1 cellular context compared by ENCODE assay signal in the genomic region with DNA sequence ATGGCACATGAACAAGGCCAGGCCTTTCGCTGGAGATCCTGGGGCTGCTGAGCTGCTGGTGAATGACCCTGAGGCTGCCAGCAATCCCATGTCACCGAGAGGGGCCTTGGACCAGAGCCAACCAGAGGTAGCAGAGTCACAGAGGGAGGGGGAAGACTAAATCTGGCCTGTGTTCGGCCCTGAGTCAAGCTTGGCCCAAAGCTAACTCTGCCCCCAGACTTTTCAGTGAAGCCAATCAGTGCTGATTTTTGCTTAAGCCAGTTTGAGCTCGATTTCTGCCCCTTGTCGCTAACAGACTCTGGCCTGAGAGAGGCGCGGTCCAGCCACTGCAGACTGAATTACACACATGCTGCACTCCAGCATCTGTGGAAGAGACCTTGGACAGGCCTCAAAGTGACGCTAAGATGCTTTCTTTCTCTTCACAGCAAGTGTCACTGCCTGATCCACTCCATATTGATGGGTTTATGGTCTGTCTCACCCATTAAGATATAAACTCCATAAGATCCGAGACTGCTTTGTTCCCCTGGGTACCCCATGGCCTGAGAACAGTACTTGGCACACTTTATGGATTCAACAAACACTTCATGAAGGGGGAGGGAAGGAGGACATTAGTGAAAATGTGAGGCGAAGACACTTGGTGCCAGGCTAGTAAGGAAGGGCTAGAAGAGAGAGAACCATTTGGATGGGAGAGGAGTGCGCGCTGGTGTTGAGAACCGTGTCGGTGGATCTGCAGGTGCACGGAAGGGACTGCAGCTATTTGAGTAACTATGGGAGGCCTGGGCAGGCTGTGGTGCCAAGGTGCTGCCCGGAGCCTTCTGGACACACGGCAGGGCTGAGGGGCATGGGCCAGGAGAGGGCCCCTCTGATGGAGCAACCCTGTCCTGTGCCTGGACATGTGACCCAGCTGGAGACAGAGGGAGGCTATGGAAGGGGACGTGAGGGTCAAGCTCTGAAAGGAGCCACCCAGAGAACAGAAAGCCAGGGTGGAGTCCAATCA.
A peak's percentile ranks its signal among the peaks of the same experiment; 100 is the strongest.
TF ChIP-seq lines count a peak whose summit lies in the region.

No MANE protein-coding gene starts in this region.

TF ChIP-seq in SK-N-SH, 30 proteins besides CTCF, POLR2A, EP300 and RAD21:
- TF ChIP-seq CHD2 (IDR thresholded peaks at IDR 0.05; ENCODE audit: low read length, partially characterized antibody) = peak; percentile 15
- no peak for TF ChIP-seq TAF1 (IDR thresholded peaks at IDR 0.05; ENCODE audit: borderline replicate concordance, low read depth, low read length)
- TF ChIP-seq RCOR1 (IDR thresholded peaks at IDR 0.05; ENCODE audit: low read length) = peak; percentile 31; the same call in 1 of the 2 replicates
- TF ChIP-seq POLR2AphosphoS5 (IDR thresholded peaks at IDR 0.05; ENCODE audit: low read depth, low read length) = no peak
- TF ChIP-seq MXI1 (IDR thresholded peaks at IDR 0.05; ENCODE audit: low read depth, low read length) = peak; percentile 93
TF ChIP-seq in SK-N-SH: peak in this region for 3.
